Comparison of ENCODE assay signal across 2 cellular contexts in the genomic region with DNA sequence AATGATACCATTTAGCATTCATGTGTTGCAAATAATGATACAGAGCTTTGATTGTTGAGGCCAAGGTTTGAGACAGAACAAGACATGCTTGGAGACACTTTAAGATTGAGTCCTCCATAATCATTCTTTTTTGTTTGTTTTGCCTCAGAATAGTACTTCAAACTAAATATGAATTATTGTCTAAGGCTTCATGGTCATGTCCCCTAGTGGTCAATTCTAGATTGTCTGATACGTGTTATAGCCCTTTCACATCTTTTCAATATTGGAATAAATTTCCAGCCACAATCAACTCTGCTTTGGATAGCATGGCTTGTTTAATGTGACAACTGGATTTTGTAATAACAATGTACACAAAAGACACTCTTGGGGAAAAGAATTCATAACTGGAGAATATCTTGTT.
TF ChIP-seq lines count a peak whose summit lies in the region.

No MANE protein-coding gene starts in this region.

TF ChIP-seq in SK-N-SH, 30 proteins besides CTCF, POLR2A, EP300 and RAD21:
- TF ChIP-seq GATA2 (CRISPR knock-in tag; IDR thresholded peaks at IDR 0.05) (no peak), MEF2A (IDR thresholded peaks at IDR 0.05; ENCODE audit: borderline replicate concordance, low read depth) (no peak), RFX5 (IDR thresholded peaks at IDR 0.05; ENCODE audit: low read length) (no peak), FOXM1 (IDR thresholded peaks at IDR 0.05; ENCODE audit: low read depth) (no peak), RXRA (IDR thresholded peaks at IDR 0.05; ENCODE audit: borderline replicate concordance, low read depth) (no peak)
- TF ChIP-seq, protein P1, sequence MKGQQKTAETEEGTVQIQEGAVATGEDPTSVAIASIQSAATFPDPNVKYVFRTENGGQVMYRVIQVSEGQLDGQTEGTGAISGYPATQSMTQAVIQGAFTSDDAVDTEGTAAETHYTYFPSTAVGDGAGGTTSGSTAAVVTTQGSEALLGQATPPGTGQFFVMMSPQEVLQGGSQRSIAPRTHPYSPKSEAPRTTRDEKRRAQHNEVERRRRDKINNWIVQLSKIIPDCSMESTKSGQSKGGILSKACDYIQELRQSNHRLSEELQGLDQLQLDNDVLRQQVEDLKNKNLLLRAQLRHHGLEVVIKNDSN (IDR thresholded peaks at IDR 0.05; ENCODE audit: borderline replicate concordance, low read depth) = no peak
- TF ChIP-seq, protein P2, sequence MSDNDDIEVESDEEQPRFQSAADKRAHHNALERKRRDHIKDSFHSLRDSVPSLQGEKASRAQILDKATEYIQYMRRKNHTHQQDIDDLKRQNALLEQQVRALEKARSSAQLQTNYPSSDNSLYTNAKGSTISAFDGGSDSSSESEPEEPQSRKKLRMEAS (IDR thresholded peaks at IDR 0.05; ENCODE audit: low read depth) = no peak
- TF ChIP-seq, protein P3, sequence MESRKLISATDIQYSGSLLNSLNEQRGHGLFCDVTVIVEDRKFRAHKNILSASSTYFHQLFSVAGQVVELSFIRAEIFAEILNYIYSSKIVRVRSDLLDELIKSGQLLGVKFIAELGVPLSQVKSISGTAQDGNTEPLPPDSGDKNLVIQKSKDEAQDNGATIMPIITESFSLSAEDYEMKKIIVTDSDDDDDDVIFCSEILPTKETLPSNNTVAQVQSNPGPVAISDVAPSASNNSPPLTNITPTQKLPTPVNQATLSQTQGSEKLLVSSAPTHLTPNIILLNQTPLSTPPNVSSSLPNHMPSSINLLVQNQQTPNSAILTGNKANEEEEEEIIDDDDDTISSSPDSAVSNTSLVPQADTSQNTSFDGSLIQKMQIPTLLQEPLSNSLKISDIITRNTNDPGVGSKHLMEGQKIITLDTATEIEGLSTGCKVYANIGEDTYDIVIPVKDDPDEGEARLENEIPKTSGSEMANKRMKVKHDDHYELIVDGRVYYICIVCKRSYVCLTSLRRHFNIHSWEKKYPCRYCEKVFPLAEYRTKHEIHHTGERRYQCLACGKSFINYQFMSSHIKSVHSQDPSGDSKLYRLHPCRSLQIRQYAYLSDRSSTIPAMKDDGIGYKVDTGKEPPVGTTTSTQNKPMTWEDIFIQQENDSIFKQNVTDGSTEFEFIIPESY (IDR thresholded peaks at IDR 0.05; ENCODE audit: borderline replicate concordance, low read depth) = no peak

TF ChIP-seq in SK-N-SH treated with all-trans-retinoic acid at 6 μM for 48 hours, 23 proteins besides CTCF, POLR2A, EP300 and RAD21:
- TF ChIP-seq BACH2 (CRISPR knock-in tag; IDR thresholded peaks at IDR 0.05; ENCODE audit: borderline replicate concordance) (no peak), PPARA (CRISPR knock-in tag; IDR thresholded peaks at IDR 0.05; ENCODE audit: borderline replicate concordance) (no peak), CSDC2 (CRISPR knock-in tag; IDR thresholded peaks at IDR 0.05) (no peak), ZFP30 (CRISPR knock-in tag; IDR thresholded peaks at IDR 0.05) (no peak), GLIS3 (CRISPR knock-in tag; IDR thresholded peaks at IDR 0.05) (no peak), ISL1 (CRISPR knock-in tag; IDR thresholded peaks at IDR 0.05) (no peak), ZNF8 (CRISPR knock-in tag; IDR thresholded peaks at IDR 0.05) (no peak)
- TF ChIP-seq, protein P4, sequence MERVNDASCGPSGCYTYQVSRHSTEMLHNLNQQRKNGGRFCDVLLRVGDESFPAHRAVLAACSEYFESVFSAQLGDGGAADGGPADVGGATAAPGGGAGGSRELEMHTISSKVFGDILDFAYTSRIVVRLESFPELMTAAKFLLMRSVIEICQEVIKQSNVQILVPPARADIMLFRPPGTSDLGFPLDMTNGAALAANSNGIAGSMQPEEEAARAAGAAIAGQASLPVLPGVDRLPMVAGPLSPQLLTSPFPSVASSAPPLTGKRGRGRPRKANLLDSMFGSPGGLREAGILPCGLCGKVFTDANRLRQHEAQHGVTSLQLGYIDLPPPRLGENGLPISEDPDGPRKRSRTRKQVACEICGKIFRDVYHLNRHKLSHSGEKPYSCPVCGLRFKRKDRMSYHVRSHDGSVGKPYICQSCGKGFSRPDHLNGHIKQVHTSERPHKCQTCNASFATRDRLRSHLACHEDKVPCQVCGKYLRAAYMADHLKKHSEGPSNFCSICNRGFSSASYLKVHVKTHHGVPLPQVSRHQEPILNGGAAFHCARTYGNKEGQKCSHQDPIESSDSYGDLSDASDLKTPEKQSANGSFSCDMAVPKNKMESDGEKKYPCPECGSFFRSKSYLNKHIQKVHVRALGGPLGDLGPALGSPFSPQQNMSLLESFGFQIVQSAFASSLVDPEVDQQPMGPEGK (CRISPR knock-in tag; IDR thresholded peaks at IDR 0.05; ENCODE audit: borderline replicate concordance) = no peak
- TF ChIP-seq, protein P5, sequence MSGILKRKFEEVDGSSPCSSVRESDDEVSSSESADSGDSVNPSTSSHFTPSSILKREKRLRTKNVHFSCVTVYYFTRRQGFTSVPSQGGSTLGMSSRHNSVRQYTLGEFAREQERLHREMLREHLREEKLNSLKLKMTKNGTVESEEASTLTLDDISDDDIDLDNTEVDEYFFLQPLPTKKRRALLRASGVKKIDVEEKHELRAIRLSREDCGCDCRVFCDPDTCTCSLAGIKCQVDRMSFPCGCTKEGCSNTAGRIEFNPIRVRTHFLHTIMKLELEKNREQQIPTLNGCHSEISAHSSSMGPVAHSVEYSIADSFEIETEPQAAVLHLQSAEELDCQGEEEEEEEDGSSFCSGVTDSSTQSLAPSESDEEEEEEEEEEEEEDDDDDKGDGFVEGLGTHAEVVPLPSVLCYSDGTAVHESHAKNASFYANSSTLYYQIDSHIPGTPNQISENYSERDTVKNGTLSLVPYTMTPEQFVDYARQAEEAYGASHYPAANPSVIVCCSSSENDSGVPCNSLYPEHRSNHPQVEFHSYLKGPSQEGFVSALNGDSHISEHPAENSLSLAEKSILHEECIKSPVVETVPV (CRISPR knock-in tag; IDR thresholded peaks at IDR 0.05) = no peak
